18 cellular contexts compared by ENCODE assay signal in the genomic region with DNA sequence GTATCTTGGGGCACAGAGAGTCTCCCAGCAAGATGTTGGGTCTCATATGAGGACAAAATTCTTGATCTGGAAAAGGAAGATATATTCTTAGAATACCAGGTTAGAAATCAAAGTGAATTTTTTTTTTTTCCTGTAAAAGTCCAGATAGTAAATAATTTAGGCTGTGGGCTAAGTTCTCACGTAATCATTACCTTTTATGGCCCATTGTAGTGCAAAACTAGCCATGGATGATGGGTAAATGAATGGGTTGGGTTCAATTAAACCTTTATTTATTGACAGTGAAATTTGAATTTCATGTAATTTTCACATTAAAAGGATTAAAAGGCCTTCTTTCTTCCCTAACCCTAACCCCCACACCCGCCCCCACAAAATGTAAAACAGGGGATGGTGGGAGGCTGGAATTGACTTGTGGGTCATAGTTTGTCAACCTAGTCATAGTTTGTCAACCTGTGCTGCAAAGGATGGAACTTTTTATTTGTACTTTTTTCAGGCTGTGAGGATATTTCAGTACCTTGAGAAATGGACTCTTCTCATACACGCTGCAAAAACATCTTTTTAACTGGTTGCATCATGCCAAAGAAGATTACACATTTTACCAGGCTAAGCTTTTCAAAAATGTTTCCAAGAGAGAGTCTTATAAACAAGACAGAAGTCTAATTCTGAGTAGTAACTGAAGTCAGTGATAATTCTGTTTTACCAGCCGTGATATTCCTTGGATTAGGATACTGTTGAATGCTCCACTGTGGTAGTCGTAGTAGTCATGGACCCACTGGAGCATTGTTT.
"Had no signal": no experiment of that assay in that cellular context is flagged by ENCODE, and none has a peak within 500 bp of the region (broad histone marks: within the 10 kb centered on the region; RNA-seq: fewer than 3 reads in every experiment).

No MANE protein-coding gene starts in this region.

- H3K4me1 ChIP-seq: breast epithelium, upper lobe of right lung had no signal

- H3K36me3 Mint-ChIP-seq: natural killer cell had no signal

- H3K4me3 ChIP-seq: breast epithelium, gastrocnemius medialis, lower lobe of right lung, right atrium auricular region, SK-N-MC, spleen, upper lobe of right lung had no signal

- H3K9me3 Mint-ChIP-seq: activated naive CD4-positive, alpha-beta T cell treated with anti-CD3 and anti-CD28 coated beads, Interleukin-2, amount 50 U/mL, for 24 hours; natural killer cell had no signal

- H3K9me3 ChIP-seq: breast epithelium, gastrocnemius medialis, lower lobe of right lung, right atrium auricular region, spleen, upper lobe of right lung had no signal

- H3K4me3 Mint-ChIP-seq: activated naive CD4-positive, alpha-beta T cell treated with anti-CD3 and anti-CD28 coated beads, Interleukin-2, amount 50 U/mL, for 24 hours; natural killer cell had no signal

- ATAC-seq: gastrocnemius medialis, lower lobe of right lung, natural killer cell, upper lobe of right lung had no signal

- H3K27ac Mint-ChIP-seq: activated naive CD4-positive, alpha-beta T cell treated with anti-CD3 and anti-CD28 coated beads, Interleukin-2, amount 50 U/mL, for 24 hours; natural killer cell had no signal

- H3K27ac ChIP-seq: breast epithelium, gastrocnemius medialis, lower lobe of right lung, right atrium auricular region, SK-N-MC, spleen, upper lobe of right lung had no signal

- H3K27me3 ChIP-seq: breast epithelium, gastrocnemius medialis, right atrium auricular region, spleen, upper lobe of right lung had no signal

- H3K36me3 ChIP-seq: breast epithelium, gastrocnemius medialis, upper lobe of right lung had no signal

- DNase-seq: activated CD4-positive, alpha-beta T cell treated with anti-CD3 and anti-CD28 coated beads for 48 hours; activated CD8-positive, alpha-beta memory T cell treated with anti-CD3 and anti-CD28 coated beads for 24 hours; activated effector memory CD4-positive, alpha-beta T cell treated with Interleukin-2 at 50 U/mL for 16 hours; activated T-cell treated with anti-CD3 and anti-CD28 coated beads for 4 hours; anterior cingulate cortex; gastrocnemius medialis; kidney glomerular epithelial cell; lower lobe of right lung; natural killer cell; spleen; stimulated activated CD4-positive, alpha-beta T cell treated with anti-CD3 and anti-CD28 coated beads, Interleukin-1b, Interleukin-23, amount 100 ng/mL, for 48 hours; stimulated activated naive CD4-positive, alpha-beta T cell; T-helper 1 cell; upper lobe of right lung had no signal

- H3K27me3 Mint-ChIP-seq: activated naive CD4-positive, alpha-beta T cell treated with anti-CD3 and anti-CD28 coated beads, Interleukin-2, amount 50 U/mL, for 24 hours had no signal
